19 cellular contexts compared by ENCODE assay signal in the genomic region with DNA sequence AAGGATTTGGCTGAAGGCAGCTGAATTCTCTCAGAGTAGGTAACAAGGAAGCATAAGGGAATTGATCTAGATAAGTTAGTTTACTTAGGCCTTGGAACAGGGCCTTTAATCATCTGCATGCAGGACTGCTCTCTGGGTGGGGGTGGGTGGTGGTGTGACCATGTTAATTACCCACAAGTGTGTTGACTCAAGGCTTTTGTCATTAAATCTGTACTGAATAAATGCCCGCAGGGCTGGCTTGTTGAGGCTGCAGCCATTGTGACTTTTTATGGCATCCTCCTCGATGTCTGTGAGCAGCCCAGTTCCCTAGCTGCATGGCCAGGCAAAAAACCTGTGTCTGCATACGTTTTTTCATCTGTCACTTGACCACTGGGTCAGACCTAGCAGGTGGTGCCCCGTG.
"Had no signal": no experiment of that assay in that cellular context is flagged by ENCODE, and none has a peak within 500 bp of the region (broad histone marks: within the 10 kb centered on the region; RNA-seq: fewer than 3 reads in every experiment).

No MANE protein-coding gene starts in this region.

- H3K9me3 Mint-ChIP-seq: stimulated activated effector memory CD8-positive, alpha-beta T cell treated with anti-CD3 and anti-CD28 coated beads, Interleukin-12 subunit alpha, Interleukin-12 subunit beta, amount 100 ng/mL, for 72 hours had no signal

- H3K27ac Mint-ChIP-seq: activated CD8-positive, alpha-beta T cell treated with anti-CD3 and anti-CD28 coated beads, Interleukin-2, amount 10 ng/mL, durations not matched to agents 7 days and 5 days; activated naive CD4-positive, alpha-beta T cell treated with anti-CD3 and anti-CD28 coated beads, Interleukin-2, amount 50 U/mL, for 24 hours; naive B cell; stimulated activated effector memory CD8-positive, alpha-beta T cell treated with anti-CD3 and anti-CD28 coated beads, Interleukin-12 subunit alpha, Interleukin-12 subunit beta, amount 100 ng/mL, for 72 hours had no signal

- DNase-seq: activated CD4-positive, alpha-beta T cell treated with anti-CD3 and anti-CD28 coated beads, Interleukin-2, amount 50 U/mL, for 1 hour; activated CD4-positive, CD25-positive, alpha-beta regulatory T cell treated with anti-CD3 and anti-CD28 coated beads, Interleukin-2, amount 50 U/mL, for 72 hours; activated CD8-positive, alpha-beta T cell treated with anti-CD3 and anti-CD28 coated beads, Interleukin-2, amount 10 ng/mL, durations not matched to agents 7 days and 5 days; activated gamma-delta T cell treated with Interleukin-2 at 50 U/mL for 16 hours; activated T-cell treated with anti-CD3 and anti-CD28 coated beads, Interleukin-2, amount 50 U/mL, for 1 hour; anterior cingulate cortex; body of pancreas; effector CD4-positive, alpha-beta T cell; heart right ventricle; kidney glomerular epithelial cell; left lung; naive B cell; posterior cingulate gyrus; right lobe of liver; stimulated activated CD4-positive, alpha-beta T cell treated with anti-CD3 and anti-CD28 coated beads, Interleukin-2, amount 100 ng/mL, for 24 hours; stomach had no signal

- H3K4me1 Mint-ChIP-seq: activated naive CD4-positive, alpha-beta T cell treated with anti-CD3 and anti-CD28 coated beads, Interleukin-2, amount 50 U/mL, for 24 hours; naive B cell; neural crest cell; stimulated activated effector memory CD8-positive, alpha-beta T cell treated with anti-CD3 and anti-CD28 coated beads, Interleukin-12 subunit alpha, Interleukin-12 subunit beta, amount 100 ng/mL, for 72 hours had no signal

- H3K36me3 Mint-ChIP-seq: activated naive CD4-positive, alpha-beta T cell treated with anti-CD3 and anti-CD28 coated beads, Interleukin-2, amount 50 U/mL, for 24 hours; stimulated activated effector memory CD8-positive, alpha-beta T cell treated with anti-CD3 and anti-CD28 coated beads, Interleukin-12 subunit alpha, Interleukin-12 subunit beta, amount 100 ng/mL, for 72 hours had no signal

- H3K4me3 Mint-ChIP-seq: activated CD8-positive, alpha-beta T cell treated with anti-CD3 and anti-CD28 coated beads, Interleukin-2, amount 10 ng/mL, durations not matched to agents 7 days and 5 days; activated naive CD4-positive, alpha-beta T cell treated with anti-CD3 and anti-CD28 coated beads, Interleukin-2, amount 50 U/mL, for 24 hours; naive B cell; neural crest cell; stimulated activated effector memory CD8-positive, alpha-beta T cell treated with anti-CD3 and anti-CD28 coated beads, Interleukin-12 subunit alpha, Interleukin-12 subunit beta, amount 100 ng/mL, for 72 hours had no signal

- ATAC-seq: activated CD8-positive, alpha-beta T cell treated with anti-CD3 and anti-CD28 coated beads, Interleukin-2, amount 10 ng/mL, durations not matched to agents 7 days and 5 days; body of pancreas; heart right ventricle; left lung; right lobe of liver; stimulated activated effector memory CD8-positive, alpha-beta T cell treated with anti-CD3 and anti-CD28 coated beads, Interleukin-12 subunit alpha, Interleukin-12 subunit beta, amount 100 ng/mL, for 72 hours had no signal
